ENCODE assay signal across 26 cellular contexts in the genomic region with DNA sequence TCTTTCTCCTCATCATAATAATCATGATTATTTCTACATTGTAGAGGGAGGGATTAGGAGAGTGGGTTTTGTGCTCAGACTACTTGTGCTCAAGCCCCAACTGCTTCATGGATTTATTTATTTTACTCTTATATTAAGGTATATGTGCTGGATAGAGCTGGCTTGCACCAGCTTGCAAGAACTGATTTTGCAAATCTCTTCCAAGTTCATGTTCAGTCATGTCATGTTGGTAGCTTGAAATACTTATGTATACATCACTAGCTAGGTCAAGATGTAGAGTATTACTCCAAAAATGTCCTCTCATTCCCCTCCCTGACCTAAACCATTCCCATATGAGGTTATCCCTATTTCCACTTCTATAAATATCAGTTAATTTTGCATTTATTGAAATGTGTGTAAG.
"Had no signal": no experiment of that assay in that cellular context is flagged by ENCODE, and none has a peak within 500 bp of the region (broad histone marks: within the 10 kb centered on the region; RNA-seq: fewer than 3 reads in every experiment).

No MANE protein-coding gene starts in this region.

- H3K36me3 Mint-ChIP-seq: memory B cell; naive thymus-derived CD4-positive, alpha-beta T cell; natural killer cell treated with Interleukin-12 subunit alpha and Interleukin-12 subunit beta and Interleukin-15 and Interleukin-18, amount 100 ng/mL, for 72 hours; stimulated activated memory B cell treated with anti-CD40 and anti-IgM and Interleukin-4, amounts not matched to agents 10 μg/mL and 1 μg/mL and 100 μg/mL, for 72 hours; type B pancreatic cell had no signal

- H3K4me2 ChIP-seq: smooth muscle cell had no signal

- H3K4me3 ChIP-seq: left ventricle myocardium inferior, lung, mucosa of descending colon, ovary, right atrium auricular region, right lobe of liver, smooth muscle cell, tibial nerve, uterus had no signal

- H3K4me3 Mint-ChIP-seq: memory B cell; naive thymus-derived CD4-positive, alpha-beta T cell; natural killer cell treated with Interleukin-12 subunit alpha and Interleukin-12 subunit beta and Interleukin-15 and Interleukin-18, amount 100 ng/mL, for 72 hours; stimulated activated memory B cell treated with anti-CD40 and anti-IgM and Interleukin-4, amounts not matched to agents 10 μg/mL and 1 μg/mL and 100 μg/mL, for 72 hours; stimulated activated naive CD8-positive, alpha-beta T cell treated with anti-CD3 and anti-CD28 coated beads, Interleukin-15, amount 100 ng/mL, for 72 hours; type B pancreatic cell had no signal

- H3K27ac ChIP-seq: left ventricle myocardium inferior, ovary, right atrium auricular region, right lobe of liver, tibial nerve, uterus had no signal

- H3K4me1 ChIP-seq: left ventricle myocardium inferior, right atrium auricular region, right lobe of liver, tibial nerve, uterus had no signal

- H3K27me3 Mint-ChIP-seq: memory B cell; naive thymus-derived CD4-positive, alpha-beta T cell; natural killer cell treated with Interleukin-12 subunit alpha and Interleukin-12 subunit beta and Interleukin-15 and Interleukin-18, amount 100 ng/mL, for 72 hours; progenitor cell of endocrine pancreas; stimulated activated memory B cell treated with anti-CD40 and anti-IgM and Interleukin-4, amounts not matched to agents 10 μg/mL and 1 μg/mL and 100 μg/mL, for 72 hours; stimulated activated naive CD8-positive, alpha-beta T cell treated with anti-CD3 and anti-CD28 coated beads, Interleukin-15, amount 100 ng/mL, for 72 hours; type B pancreatic cell had no signal

- DNase-seq: hippocampal formation; kidney; left colon; left ventricle myocardium inferior; midbrain; mucosa of descending colon; naive thymus-derived CD4-positive, alpha-beta T cell; ovary; right lobe of liver; stimulated activated CD4-positive, alpha-beta T cell treated with anti-CD3 and anti-CD28 coated beads, Interleukin-1b, Interleukin-23, amount 100 ng/mL, for 48 hours; stimulated activated CD4-positive, alpha-beta T cell treated with anti-CD3 and anti-CD28 coated beads, Interleukin-2, amount 100 ng/mL, for 48 hours; stimulated activated CD4-positive, alpha-beta T cell treated with anti-CD3 and anti-CD28 coated beads, Interleukin-4, amount 100 ng/mL, for 4 hours; stimulated activated CD8-positive, alpha-beta memory T cell treated with anti-CD3 and anti-CD28 coated beads, Interleukin-4, amount 100 ng/mL, for 48 hours; stimulated activated naive CD4-positive, alpha-beta T cell treated with Interleukin-2 at 50 U/mL for 16 hours; stimulated activated naive CD8-positive, alpha-beta T cell treated with anti-CD3 and anti-CD28 coated beads, Interleukin-15, amount 100 ng/mL, for 72 hours; substantia nigra; uterus had no signal

- H3K9me3 ChIP-seq: left ventricle myocardium inferior, mucosa of descending colon, ovary, right atrium auricular region, right lobe of liver, uterus had no signal

- H3K9me3 Mint-ChIP-seq: natural killer cell treated with Interleukin-12 subunit alpha and Interleukin-12 subunit beta and Interleukin-15 and Interleukin-18, amount 100 ng/mL, for 72 hours; stimulated activated memory B cell treated with anti-CD40 and anti-IgM and Interleukin-4, amounts not matched to agents 10 μg/mL and 1 μg/mL and 100 μg/mL, for 72 hours; stimulated activated naive CD8-positive, alpha-beta T cell treated with anti-CD3 and anti-CD28 coated beads, Interleukin-15, amount 100 ng/mL, for 72 hours had no signal

- H3K4me1 Mint-ChIP-seq: memory B cell had no signal

- ATAC-seq: left colon; mucosa of descending colon; naive thymus-derived CD4-positive, alpha-beta T cell; natural killer cell treated with Interleukin-12 subunit alpha and Interleukin-12 subunit beta and Interleukin-15 and Interleukin-18, amount 100 ng/mL, for 72 hours; right lobe of liver; stimulated activated memory B cell treated with anti-CD40 and anti-IgM and Interleukin-4, amounts not matched to agents 10 μg/mL and 1 μg/mL and 100 μg/mL, for 72 hours; stimulated activated naive CD8-positive, alpha-beta T cell treated with anti-CD3 and anti-CD28 coated beads, Interleukin-15, amount 100 ng/mL, for 72 hours had no signal

- H3K27ac Mint-ChIP-seq: memory B cell; naive thymus-derived CD4-positive, alpha-beta T cell; natural killer cell treated with Interleukin-12 subunit alpha and Interleukin-12 subunit beta and Interleukin-15 and Interleukin-18, amount 100 ng/mL, for 72 hours; progenitor cell of endocrine pancreas; stimulated activated memory B cell treated with anti-CD40 and anti-IgM and Interleukin-4, amounts not matched to agents 10 μg/mL and 1 μg/mL and 100 μg/mL, for 72 hours; type B pancreatic cell had no signal

- H3K27me3 ChIP-seq: ovary, right atrium auricular region, right lobe of liver, tibial nerve, uterus had no signal

- FAIRE-seq: kidney had no signal

- H3K36me3 ChIP-seq: left ventricle myocardium inferior, ovary, right atrium auricular region, right lobe of liver, tibial nerve, uterus had no signal
